ENCODE assay signal across 12 cellular contexts in genomic region chr4:53914313-53915016, GRCh38.
A peak's percentile ranks its signal among the peaks of the same experiment; 100 is the strongest.
DNase-seq lines count a peak whose midpoint lies in the region; ATAC-seq and TF ChIP-seq lines count a peak whose summit lies in the region.
"Had no signal": no experiment of that assay in that cellular context is flagged by ENCODE, and none has a peak within 500 bp of the region (broad histone marks: within the 10 kb centered on the region; RNA-seq: fewer than 3 reads in every experiment).

No MANE protein-coding gene starts in this region.

- TF ChIP-seq POLR2A in breast epithelium (IDR thresholded peaks at IDR 0.05), result no peak
- TF ChIP-seq POLR2A in stomach (IDR thresholded peaks at IDR 0.05), result no peak

- DNase-seq in MCF 10A (ENCODE audit: unreplicated experiment), result peak; percentile 81
- no peak for DNase-seq in breast epithelium (ENCODE audit: low spot score in 2 of 2)
- peak; percentile 87 for DNase-seq in RWPE1 (ENCODE audit: low spot score)
- DNase-seq in fibroblast of lung (ENCODE audit: low read depth in 2 of 2), result peak; percentile 78 to 82
- peak; percentile 34 for DNase-seq in stomach
- no peak for DNase-seq in DMS79 (lab: John Stamatoyannopoulos, UW)
- DNase-seq: effector CD4-positive, alpha-beta T cell; NCI-H1048; SJCRH30 had no signal

- no peaks in the 10 kb centered on the region for H3K79me2 ChIP-seq in fibroblast of lung (ENCODE audit: control insufficient read depth, insufficient read depth, low read length)

- H3K27ac Mint-ChIP-seq in MCF 10A (ENCODE audit: low read depth, unreplicated experiment), result peak overlapping the region; percentile 64
- H3K27ac Mint-ChIP-seq: memory B cell had no signal

- CTCF ChIA-PET in MCF 10A (lab: Yijun Ruan, JAX) (interaction anchor here (0.6 to 3.5 kb wide), 10 partner anchors 16 to 438 kb away, joined by 3 to 45 read pairs (median 4); no protein-coding TSS in a partner anchor), RWPE1 (lab: Yijun Ruan, JAX) (interaction anchor here (0.6 to 1.4 kb wide), 3 partner anchors 16 to 757 kb away, joined by 3 to 4 read pairs (median 4); no protein-coding TSS in a partner anchor)

- H3K4me3 ChIP-seq in breast epithelium (no peak overlapping the region), fibroblast of lung (replicated peaks in 1 of 4; ENCODE audit: control extremely low read depth in 1 of 4, insufficient read depth in 1 of 4, low read depth in 3 of 4, low read length in 4 of 4) (no peak overlapping the region), stomach (no peak overlapping the region)
- H3K4me3 ChIP-seq: SJCRH30 had no signal

- H3K4me1 ChIP-seq in breast epithelium, result no peaks in the 10 kb centered on the region
- H3K4me1 ChIP-seq in fibroblast of lung (ENCODE audit: control insufficient read depth, extremely low read depth, insufficient read depth, low read length), result peaks cover 13% of the 10 kb centered on the region
- H3K4me1 ChIP-seq in stomach, result peaks cover 0 to under 1% (median under 1%) of the 10 kb centered on the region in 4 donors
- H3K4me1 ChIP-seq: SJCRH30 had no signal

- no peaks in the 10 kb centered on the region for H3K9me3 Mint-ChIP-seq in MCF 10A (ENCODE audit: unreplicated experiment)
- H3K9me3 Mint-ChIP-seq: memory B cell had no signal

- no peaks in the 10 kb centered on the region for H4K20me1 ChIP-seq in fibroblast of lung (ENCODE audit: control insufficient read depth, extremely low read depth, insufficient read depth, low read length)

- H3K9me3 ChIP-seq in breast epithelium (no peaks in the 10 kb centered on the region), fibroblast of lung (ENCODE audit: control insufficient read depth, insufficient read depth, low read depth, low read length) (no peaks in the 10 kb centered on the region), stomach (no peaks in the 10 kb centered on the region)
- H3K9me3 ChIP-seq: SJCRH30 had no signal

- H3K27me3 Mint-ChIP-seq in MCF 10A (ENCODE audit: insufficient read depth, unreplicated experiment), result no peaks in the 10 kb centered on the region

- H3K9ac ChIP-seq in fibroblast of lung (ENCODE audit: insufficient read depth, low read length), result no peak overlapping the region

- intact Hi-C loops in MCF 10A (cut with micrococcal nuclease) (no loop called here), breast epithelium (cut with DNase I; ENCODE audit: low total_unique reads) (no loop called here), stomach (cut with DNase I; ENCODE audit: low total_unique reads) (no loop called here)

- H3K36me3 ChIP-seq in breast epithelium, result no peaks in the 10 kb centered on the region
- H3K36me3 ChIP-seq in fibroblast of lung (ENCODE audit: control insufficient read depth, insufficient read depth, low read length), result no peaks in the 10 kb centered on the region
- no peaks in the 10 kb centered on the region for H3K36me3 ChIP-seq in stomach
- H3K36me3 ChIP-seq: SJCRH30 had no signal

- TF ChIP-seq EP300 in stomach (IDR thresholded peaks at IDR 0.05), result no peak

- no peak for ATAC-seq in HG02981 (IDR thresholded peaks at IDR 0.05; ENCODE audit: unreplicated experiment)
- ATAC-seq in GM18867 (IDR thresholded peaks at IDR 0.05; ENCODE audit: unreplicated experiment), result no peak

- H3K4me3 Mint-ChIP-seq in MCF 10A (ENCODE audit: unreplicated experiment), result no peak overlapping the region
- H3K4me3 Mint-ChIP-seq: memory B cell had no signal

- peak overlapping the region; percentile 6 for H3K4me2 ChIP-seq in fibroblast of lung (ENCODE audit: extremely low read depth, insufficient read depth, low read length)

- H2AFZ ChIP-seq in fibroblast of lung (ENCODE audit: low read length), result no peak overlapping the region

- BruUV-seq in MCF 10A (replicated peaks; lab: Mats Ljungman, UMichigan), result TSS peak; percentile 52

- 53 to 67% (median 61%) methylated on average over 4 of the region's 4 CpGs for WGBS in stomach, 5 donors

- POLR2A ChIA-PET in MCF 10A (lab: Yijun Ruan, JAX) (interaction anchor here (0.6 to 2.0 kb wide), 9 partner anchors 21 to 1272 kb away, joined by 3 to 6 read pairs (median 3); no protein-coding TSS in a partner anchor), RWPE1 (lab: Yijun Ruan, JAX; ENCODE audit: low non-redundant PET) (no interaction called here)

- no peaks in the 10 kb centered on the region for H3K27me3 ChIP-seq in breast epithelium
- H3K27me3 ChIP-seq in fibroblast of lung (ENCODE audit: control insufficient read depth, insufficient read depth, low read length), result no peaks in the 10 kb centered on the region
- H3K27me3 ChIP-seq in stomach, result peaks cover 0 to 31% (median 0%) of the 10 kb centered on the region in 3 donors
- H3K27me3 ChIP-seq: SJCRH30 had no signal

- TF ChIP-seq CTCF in MCF 10A (IDR thresholded peaks at IDR 0.05; ENCODE audit: unreplicated experiment), result no peak
- no peak for TF ChIP-seq CTCF in breast epithelium (IDR thresholded peaks at IDR 0.05)
- TF ChIP-seq CTCF in RWPE1 (conservative IDR thresholded peaks at IDR 0.05; ENCODE audit: low read depth), result no peak
- TF ChIP-seq CTCF in fibroblast of lung (conservative IDR thresholded peaks at IDR 0.05 in 1 of 2, IDR thresholded peaks at IDR 0.05 in 1 of 2; ENCODE audit: low read depth in 1 of 2, low read length in 2 of 2), result no peak
- TF ChIP-seq CTCF in stomach (IDR thresholded peaks at IDR 0.05), result no peak

- H3K4me1 Mint-ChIP-seq in MCF 10A (ENCODE audit: insufficient read depth, unreplicated experiment), result peaks cover 53% of the 10 kb centered on the region

- H3K36me3 Mint-ChIP-seq in MCF 10A (ENCODE audit: insufficient read depth, unreplicated experiment), result peaks cover 6% of the 10 kb centered on the region
- H3K36me3 Mint-ChIP-seq: memory B cell had no signal

- H3K27ac ChIP-seq in breast epithelium, result no peak overlapping the region
- H3K27ac ChIP-seq in RWPE1, result no peak overlapping the region
- H3K27ac ChIP-seq in fibroblast of lung (ENCODE audit: insufficient read depth, low read length), result peak overlapping the region; percentile 75
- peak overlapping the region in 2 of 5 donors; percentile 33 to 62 for H3K27ac ChIP-seq in stomach
- H3K27ac ChIP-seq: SJCRH30 had no signal

Comparison
In these comparisons a context has a peak if more than half of its experiments do, and no peak if none do; other contexts are left out.
1. DNase-seq: peak in MCF 10A (single experiment), RWPE1 (single experiment), fibroblast of lung (2 of 2) and stomach (single experiment); none in breast epithelium (0 of 2) and DMS79 (single experiment).